ENCODE assay signal across 14 cellular contexts in the genomic region with DNA sequence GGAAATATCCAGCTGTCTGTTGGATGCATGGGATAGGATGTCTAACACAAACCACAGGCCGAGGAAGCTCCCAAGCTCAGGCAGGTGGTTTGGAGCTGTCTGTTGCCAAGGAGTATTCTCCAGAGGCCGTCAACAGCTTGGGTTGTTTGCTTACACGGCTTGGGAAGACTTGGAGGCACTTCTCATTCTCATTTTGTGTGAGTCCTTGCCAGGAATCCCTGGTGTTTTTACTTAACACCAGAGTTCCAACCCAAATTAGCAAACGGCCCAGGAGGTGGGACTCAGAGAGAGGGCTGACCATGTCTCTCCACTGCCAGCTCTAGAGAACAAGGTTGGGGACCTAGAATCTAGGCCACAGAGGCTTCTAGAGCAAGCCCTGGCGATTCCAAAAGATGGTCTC.
DNase-seq lines count a peak whose midpoint lies in the region; ATAC-seq and TF ChIP-seq lines count a peak whose summit lies in the region.
"Had no signal": no experiment of that assay in that cellular context is flagged by ENCODE, and none has a peak within 500 bp of the region (broad histone marks: within the 10 kb centered on the region; RNA-seq: fewer than 3 reads in every experiment).

No MANE protein-coding gene starts in this region.

- H3K4me3 ChIP-seq in gastroesophageal sphincter (no peak overlapping the region), gastrocnemius medialis (no peak overlapping the region)

- H3K4me3 Mint-ChIP-seq in activated naive CD4-positive, alpha-beta T cell treated with anti-CD3 and anti-CD28 coated beads for 36 hours, result no peak overlapping the region
- H3K4me3 Mint-ChIP-seq: activated naive CD8-positive, alpha-beta T cell treated with anti-CD3 and anti-CD28 coated beads for 36 hours had no signal

- intact Hi-C loops in gastrocnemius medialis (cut with DNase I; ENCODE audit: low total_unique reads), result no loop called here
- intact Hi-C loops in activated naive CD4-positive, alpha-beta T cell treated with anti-CD3 and anti-CD28 coated beads for 36 hours (cut with micrococcal nuclease), result no loop called here

- no peaks in the 10 kb centered on the region for H3K9me3 Mint-ChIP-seq in activated naive CD4-positive, alpha-beta T cell treated with anti-CD3 and anti-CD28 coated beads for 36 hours
- H3K9me3 Mint-ChIP-seq: activated naive CD8-positive, alpha-beta T cell treated with anti-CD3 and anti-CD28 coated beads for 36 hours had no signal

- TF ChIP-seq EP300 in gastroesophageal sphincter (IDR thresholded peaks at IDR 0.05), result no peak

- in situ Hi-C loops in G401 (cut with HindIII; ENCODE audit: low sequenced_read_pairs) (no loop called here), gastrocnemius medialis (cut with MboI; ENCODE audit: low sequenced_read_pairs in 4 of 4) (no loop called here)

- TF ChIP-seq CTCF in gastroesophageal sphincter (IDR thresholded peaks at IDR 0.05), result no peak
- TF ChIP-seq CTCF in gastrocnemius medialis (IDR thresholded peaks at IDR 0.05 in 4 of 5, conservative IDR thresholded peaks at IDR 0.05 in 1 of 5), result no peak

- H3K4me1 Mint-ChIP-seq in activated naive CD4-positive, alpha-beta T cell treated with anti-CD3 and anti-CD28 coated beads for 36 hours (ENCODE audit: low read depth), result no peaks in the 10 kb centered on the region
- H3K4me1 Mint-ChIP-seq: activated naive CD8-positive, alpha-beta T cell treated with anti-CD3 and anti-CD28 coated beads for 36 hours had no signal

- CTCF ChIA-PET in activated naive CD4-positive, alpha-beta T cell treated with anti-CD3 and anti-CD28 coated beads for 36 hours (lab: Charles Lee), result no interaction called here

- TF ChIP-seq POLR2A in gastroesophageal sphincter (IDR thresholded peaks at IDR 0.05) (no peak), gastrocnemius medialis (IDR thresholded peaks at IDR 0.05) (no peak)

- H3K4me1 ChIP-seq in gastroesophageal sphincter (peaks cover 0 to 51% (median 26%) of the 10 kb centered on the region in 3 donors), gastrocnemius medialis (no peaks in the 10 kb centered on the region)
- H3K4me1 ChIP-seq: foreskin keratinocyte had no signal

- peak; percentile 3 for DNase-seq in G401 (ENCODE audit: low spot score)
- DNase-seq in NCI-H446 treated with DMSO at 0.1 percent for 48 hours (lab: John Stamatoyannopoulos, UW), result peak; percentile 98
- peak; percentile 57 to 78 for DNase-seq in gastrocnemius medialis
- DNase-seq in RPMI8226, result no peak
- no peak for DNase-seq in GDM1 (lab: John Stamatoyannopoulos, UW)
- DNase-seq in activated naive CD4-positive, alpha-beta T cell treated with anti-CD3 and anti-CD28 coated beads for 36 hours, result no peak
- DNase-seq: activated naive CD8-positive, alpha-beta T cell treated with anti-CD3 and anti-CD28 coated beads for 36 hours; effector CD4-positive, alpha-beta T cell; foreskin keratinocyte; GOT3; NCI-H146 had no signal

- WGBS in gastroesophageal sphincter (ENCODE audit: low coverage in 1 of 2), 2 donors, result 16 to 83% methylated on average over 1 to 4 of the region's 5 CpGs

- H3K27ac Mint-ChIP-seq in activated naive CD4-positive, alpha-beta T cell treated with anti-CD3 and anti-CD28 coated beads for 36 hours, result no peak overlapping the region
- H3K27ac Mint-ChIP-seq: activated naive CD8-positive, alpha-beta T cell treated with anti-CD3 and anti-CD28 coated beads for 36 hours had no signal

- H3K27me3 Mint-ChIP-seq in activated naive CD4-positive, alpha-beta T cell treated with anti-CD3 and anti-CD28 coated beads for 36 hours (ENCODE audit: low read depth), result peaks cover 2% of the 10 kb centered on the region

- H3K27me3 ChIP-seq in gastroesophageal sphincter (no peaks in the 10 kb centered on the region), gastrocnemius medialis (no peaks in the 10 kb centered on the region)

- H3K36me3 ChIP-seq in gastroesophageal sphincter (no peaks in the 10 kb centered on the region), gastrocnemius medialis (no peaks in the 10 kb centered on the region)

- peak; percentile 80 for ATAC-seq in gastroesophageal sphincter
- ATAC-seq in gastrocnemius medialis, result peak; percentile 80 to 84
- no peak for ATAC-seq in HG02840 (IDR thresholded peaks at IDR 0.05; ENCODE audit: low FRiP score, unreplicated experiment)

- no peaks in the 10 kb centered on the region for H3K36me3 Mint-ChIP-seq in activated naive CD4-positive, alpha-beta T cell treated with anti-CD3 and anti-CD28 coated beads for 36 hours (ENCODE audit: low read depth)
- H3K36me3 Mint-ChIP-seq: activated naive CD8-positive, alpha-beta T cell treated with anti-CD3 and anti-CD28 coated beads for 36 hours had no signal

- peak overlapping the region; percentile 27 to 77 (median 68) for H3K27ac ChIP-seq in gastroesophageal sphincter
- peak overlapping the region; percentile 45 to 60 (median 53) for H3K27ac ChIP-seq in gastrocnemius medialis
- H3K27ac ChIP-seq: foreskin keratinocyte, KMS-11 had no signal

- no peaks in the 10 kb centered on the region for H3K9me3 ChIP-seq in gastroesophageal sphincter
- H3K9me3 ChIP-seq in gastrocnemius medialis, result no peaks in the 10 kb centered on the region

Comparison
In these comparisons a context has a peak if more than half of its experiments do, and no peak if none do; other contexts are left out.
1. DNase-seq: peak in G401 (single experiment), NCI-H446 treated with DMSO at 0.1 percent for 48 hours (single experiment) and gastrocnemius medialis (2 of 2); none in RPMI8226 (single experiment), GDM1 (single experiment) and activated naive CD4-positive, alpha-beta T cell treated with anti-CD3 and anti-CD28 coated beads for 36 hours (single experiment).